ENCODE assay signal across 1 cellular context in genomic region chr18:13036622-13037320, GRCh38.
A peak's percentile ranks its signal among the peaks of the same experiment; 100 is the strongest.
TF ChIP-seq lines count a peak whose summit lies in the region.

No MANE protein-coding gene starts in this region.

TF ChIP-seq in IMR-90, 13 proteins besides CTCF, POLR2A, EP300 and RAD21:
- TF ChIP-seq MAZ (IDR thresholded peaks at IDR 0.05; ENCODE audit: borderline replicate concordance, low read depth, low read length) (no peak), RFX5 (IDR thresholded peaks at IDR 0.05; ENCODE audit: low read depth, low read length) (no peak), MXI1 (IDR thresholded peaks at IDR 0.05; ENCODE audit: borderline replicate concordance, low read depth, low read length) (no peak), BHLHE40 (IDR thresholded peaks at IDR 0.05; ENCODE audit: low read depth, low read length) (no peak), FOS (IDR thresholded peaks at IDR 0.05; ENCODE audit: low read depth, low read length) (peak; percentile 47; the same call in 1 of the 2 replicates), MAFK (IDR thresholded peaks at IDR 0.05; ENCODE audit: low read depth, low read length) (no peak), CEBPB (IDR thresholded peaks at IDR 0.05; ENCODE audit: low read depth, low read length) (peak; percentile 62; the same call in 1 of the 2 replicates)
